ENCODE assay signal across 8 cellular contexts in genomic region chr12:52007158-52007921, GRCh38. TPM values are rescaled to one million over a fixed set of nuclear protein-coding genes. Genes with fewer than 3 reads are reported as not detected.
DNase-seq lines count a peak whose midpoint lies in the region; ATAC-seq, FAIRE-seq and TF ChIP-seq lines count a peak whose summit lies in the region.

No MANE protein-coding gene starts in this region.

- H3K4me3 ChIP-seq in SJCRH30 (peak overlapping the region; percentile 76), keratinocyte (ENCODE audit: control insufficient read depth in 2 of 3, extremely low read depth in 1 of 3, insufficient read depth in 2 of 3, low read depth in 1 of 3, low read length in 3 of 3) (peak overlapping the region; percentile 20 to 34 (median 31))

- H3K9me1 ChIP-seq in keratinocyte (ENCODE audit: control insufficient read depth, extremely low read depth, insufficient read depth, low read length), result peaks cover 3% of the 10 kb centered on the region

- H3K4me2 ChIP-seq in keratinocyte (ENCODE audit: control insufficient read depth, extremely low read depth, insufficient read depth, low read depth, low read length), result peak overlapping the region; percentile 31

- peak; percentile 39 for DNase-seq in AG20443 (ENCODE audit: low spot score)
- DNase-seq in SJCRH30, result peak; percentile 44 to 45
- DNase-seq in keratinocyte (ENCODE audit: low read depth, low spot score), result no peak
- peak; percentile 59 for DNase-seq in stimulated activated CD4-positive, alpha-beta T cell treated with anti-CD3 and anti-CD28 coated beads, Interleukin-4, amount 100 ng/mL, for 1 hour
- DNase-seq in KBM-7, result no peak
- DNase-seq in NCI-H1694 (lab: John Stamatoyannopoulos, UW), result no peak

- H3K36me3 ChIP-seq in SJCRH30 (no peaks in the 10 kb centered on the region; the same call in 1 of the 2 replicates), keratinocyte (ENCODE audit: control insufficient read depth in 2 of 2, extremely low read depth in 1 of 2, insufficient read depth in 2 of 2, low read length in 2 of 2) (no peaks in the 10 kb centered on the region)

- H3K4me1 ChIP-seq in SJCRH30, result peaks cover 36% of the 10 kb centered on the region
- peaks cover 3% of the 10 kb centered on the region for H3K4me1 ChIP-seq in keratinocyte (ENCODE audit: control insufficient read depth, extremely low read depth, insufficient read depth, low read length)

- H2AFZ ChIP-seq in keratinocyte (ENCODE audit: control insufficient read depth, low read length), result peak overlapping the region; percentile 19

- no peak for FAIRE-seq in keratinocyte (lab: Jason Lieb, UNC)

- H3K27me3 ChIP-seq in SJCRH30, result no peaks in the 10 kb centered on the region
- H3K27me3 ChIP-seq in keratinocyte (ENCODE audit: control insufficient read depth, extremely low read depth, insufficient read depth, low read length), result peaks cover 28% of the 10 kb centered on the region

- no peak for TF ChIP-seq CTCF in keratinocyte (optimal IDR thresholded peaks at IDR 0.05 in 1 of 3, IDR thresholded peaks at IDR 0.05 in 1 of 3, conservative IDR thresholded peaks at IDR 0.05 in 1 of 3; ENCODE audit: extremely low read depth in 1 of 3, insufficient read depth in 2 of 3, low read length in 3 of 3)

- dilution Hi-C loops in keratinocyte (cut with MboI; ENCODE audit: extremely low pct_ligation_motif_present, low sequenced_read_pairs), result no loop called here

- H3K27ac ChIP-seq in SJCRH30 (no peak overlapping the region), angular gyrus (ENCODE audit: low read depth, low read length) (peak overlapping the region; percentile 68), keratinocyte (ENCODE audit: control insufficient read depth, insufficient read depth, low read length) (no peak overlapping the region)

- H3K9me3 ChIP-seq in SJCRH30 (replicated peaks), result no peaks in the 10 kb centered on the region
- H3K9me3 ChIP-seq in keratinocyte (ENCODE audit: control insufficient read depth, low read depth, low read length), result no peaks in the 10 kb centered on the region

- peaks cover 7% of the 10 kb centered on the region for H4K20me1 ChIP-seq in keratinocyte (ENCODE audit: control insufficient read depth, extremely low read depth, insufficient read depth, low read length)

- no peaks in the 10 kb centered on the region for H3K79me2 ChIP-seq in keratinocyte (ENCODE audit: control insufficient read depth, insufficient read depth, low read length)

- in situ Hi-C loops in KBM-7 (cut with MboI; ENCODE audit: low pct_unique_long_range_greater_than_20kb, low sequenced_read_pairs), result no loop called here

- peak overlapping the region; percentile 37 for H3K9ac ChIP-seq in keratinocyte (ENCODE audit: control insufficient read depth, extremely low read depth, insufficient read depth, low read length)

- ATAC-seq in HG03565 (IDR thresholded peaks at IDR 0.05; ENCODE audit: unreplicated experiment), result no peak

RNA-seq across cellular contexts. Expression of gene TAMALIN, which starts 0.6 kb away (rescaled TPM):
- total RNA-seq in SJCRH30 (2014; rRNA removed; shearing (Covaris generic)), result 3.3 and 4.5 TPM in 2 replicates
- polyA plus RNA-seq in keratinocyte, result 0.54 to 0.86 TPM (median 0.56 TPM) in 3 replicates
- 1.5 TPM for polyA plus RNA-seq in keratinocyte (2011; ENCODE audit: low read depth)
- polyA plus RNA-seq in keratinocyte (2011; cell fraction: cytosol; rRNA removed), result 0.27 and 0.61 TPM in 2 replicates
- polyA plus RNA-seq in keratinocyte (2011; cell fraction: nucleus; rRNA removed), result 1.7 and 2.5 TPM in 2 replicates
- polyA plus RNA-seq in keratinocyte (2012; ENCODE audit: low replicate concordance), result 0.37 and 0.44 TPM in 2 replicates
- polyA minus RNA-seq in keratinocyte, result 0.20 to 1.1 TPM in 2 of 3 replicates, not detected in the other
- not detected for polyA minus RNA-seq in keratinocyte (2011; cell fraction: cytosol; rRNA and poly(A)+ RNA removed)
- polyA minus RNA-seq in keratinocyte (2011; cell fraction: nucleus; rRNA and poly(A)+ RNA removed), result 2.2 and 4.9 TPM in 2 replicates

RNA-seq across cellular contexts. Expression of gene NR4A1, which starts 43.9 kb away (rescaled TPM):
- total RNA-seq in SJCRH30 (2014; rRNA removed; shearing (Covaris generic)), result 9.2 and 10.0 TPM in 2 replicates
- 0.69 to 7.8 TPM (median 3.9 TPM) in 3 replicates for polyA plus RNA-seq in keratinocyte
- polyA plus RNA-seq in keratinocyte (2011; ENCODE audit: low read depth), result 0.72 TPM
- polyA plus RNA-seq in keratinocyte (2011; cell fraction: cytosol; rRNA removed), result 1.0 and 2.7 TPM in 2 replicates
- 54.7 and 94.3 TPM in 2 replicates for polyA plus RNA-seq in keratinocyte (2011; cell fraction: nucleus; rRNA removed)
- 0.70 and 5.4 TPM in 2 replicates for polyA plus RNA-seq in keratinocyte (2012; ENCODE audit: low replicate concordance)
- 0.95 to 9.3 TPM (median 5.6 TPM) in 3 replicates for polyA minus RNA-seq in keratinocyte
- polyA minus RNA-seq in keratinocyte (2011; cell fraction: cytosol; rRNA and poly(A)+ RNA removed), result 7.7 TPM
- 45.2 and 46.1 TPM in 2 replicates for polyA minus RNA-seq in keratinocyte (2011; cell fraction: nucleus; rRNA and poly(A)+ RNA removed)

RNA-seq across cellular contexts. Expression of gene ACVR1B, which starts 55.8 kb away (rescaled TPM):
- total RNA-seq in SJCRH30 (2014; rRNA removed; shearing (Covaris generic)), result 19.8 and 22.4 TPM in 2 replicates
- polyA plus RNA-seq in keratinocyte, result 11.8 to 15.3 TPM (median 12.7 TPM) in 3 replicates
- 3.6 TPM for polyA plus RNA-seq in keratinocyte (2011; ENCODE audit: low read depth)
- 9.3 and 10.1 TPM in 2 replicates for polyA plus RNA-seq in keratinocyte (2011; cell fraction: cytosol; rRNA removed)
- polyA plus RNA-seq in keratinocyte (2011; cell fraction: nucleus; rRNA removed), result 36.4 and 38.2 TPM in 2 replicates
- polyA plus RNA-seq in keratinocyte (2012; ENCODE audit: low replicate concordance), result 12.9 and 13.0 TPM in 2 replicates
- polyA minus RNA-seq in keratinocyte, result 16.3 to 20.1 TPM (median 18.7 TPM) in 3 replicates
- polyA minus RNA-seq in keratinocyte (2011; cell fraction: cytosol; rRNA and poly(A)+ RNA removed), result 12.1 TPM
- polyA minus RNA-seq in keratinocyte (2011; cell fraction: nucleus; rRNA and poly(A)+ RNA removed), result 21.5 and 26.6 TPM in 2 replicates

Comparison
In these comparisons a context has a peak if more than half of its experiments do, and no peak if none do; other contexts are left out.
1. DNase-seq: peak in AG20443 (single experiment), SJCRH30 (2 of 2) and stimulated activated CD4-positive, alpha-beta T cell treated with anti-CD3 and anti-CD28 coated beads, Interleukin-4, amount 100 ng/mL, for 1 hour (single experiment); none in keratinocyte (single experiment), KBM-7 (single experiment) and NCI-H1694 (single experiment).